9 cellular contexts compared by ENCODE assay signal in the genomic region with DNA sequence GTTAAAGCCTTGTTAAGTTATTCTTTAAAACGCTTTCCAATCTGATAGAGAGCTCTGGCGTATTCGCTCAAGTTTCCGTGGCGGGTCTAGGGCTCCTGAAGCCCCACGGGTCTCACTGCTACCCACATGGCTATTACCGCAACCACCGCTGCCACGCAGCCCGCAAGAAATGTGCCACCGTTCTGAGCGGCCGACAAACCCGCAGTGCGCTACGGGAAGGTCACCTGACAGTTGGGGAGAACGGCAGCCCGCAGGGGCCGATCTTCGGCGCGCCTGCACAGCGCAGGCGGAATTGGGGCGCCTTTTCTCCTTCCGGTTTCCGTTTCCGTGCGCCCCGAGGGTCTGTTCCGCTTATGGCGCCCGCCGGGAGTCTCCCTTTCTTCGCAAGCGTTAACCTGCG.
A peak's percentile ranks its signal among the peaks of the same experiment; 100 is the strongest.
DNase-seq lines count a peak whose midpoint lies in the region; ATAC-seq, FAIRE-seq and TF ChIP-seq lines count a peak whose summit lies in the region.
"Had no signal": no experiment of that assay in that cellular context is flagged by ENCODE, and none has a peak within 500 bp of the region (broad histone marks: within the 10 kb centered on the region; RNA-seq: fewer than 3 reads in every experiment).

No MANE protein-coding gene starts in this region.

- peak overlapping the region; percentile 91 to 96 for H4K8ac ChIP-seq in IMR-90 (ENCODE audit: low read depth in 2 of 2, low read length in 2 of 2)

- peak overlapping the region; percentile 67 for H3K4me2 ChIP-seq in IMR-90 (ENCODE audit: low read depth, low read length)

- no peaks in the 10 kb centered on the region for H3K36me3 Mint-ChIP-seq in stimulated activated naive CD8-positive, alpha-beta T cell treated with anti-CD3 and anti-CD28 coated beads, Interleukin-15, Interleukin-2, amounts not matched to agents 100 ng/mL and 50 ng/mL, for 24 hours (ENCODE audit: low read depth)

- POLR2A ChIA-PET in IMR-90 (lab: Charles Lee; ENCODE audit: unreplicated experiment): no interaction called here

- no peak overlapping the region for H2AK5ac ChIP-seq in IMR-90 (ENCODE audit: low read depth, low read length)

- ATAC-seq in IMR-90 (ENCODE audit: low read depth): peak; percentile 92

- CTCF ChIA-PET in IMR-90 (lab: Yijun Ruan, JAX): no interaction called here

- H3K9me1 ChIP-seq in IMR-90 (ENCODE audit: insufficient read depth, low read length): no peaks in the 10 kb centered on the region

- dilution Hi-C loops in IMR-90 (cut with HindIII; ENCODE audit: low sequenced_read_pairs, unreplicated experiment): no loop called here

- peaks cover 23% of the 10 kb centered on the region for H3K9me3 Mint-ChIP-seq in stimulated activated naive CD8-positive, alpha-beta T cell treated with anti-CD3 and anti-CD28 coated beads, Interleukin-15, Interleukin-2, amounts not matched to agents 100 ng/mL and 50 ng/mL, for 24 hours

- peak overlapping the region; percentile 98 for H4K5ac ChIP-seq in IMR-90 (ENCODE audit: low read depth, low read length)

- peak overlapping the region; percentile 30 for H2BK5ac ChIP-seq in IMR-90 (ENCODE audit: low read depth, low read length, poor library complexity, severe bottlenecking)

- WGBS in IMR-90 (ENCODE audit: extremely low coverage in 2 of 2, insufficient read length in 1 of 2), 2 experiments: 17% methylated on average over 7 of the region's 37 CpGs; no CpG with 5 or more reads in 1 of the 2 experiments
- 25 to 46% (median 35%) methylated on average over 10 to 37 of the region's 37 CpGs for WGBS in adrenal gland, 4 donors

- H3K4me3 ChIP-seq in IMR-90 (ENCODE audit: insufficient read depth, low read depth, low read length) (peak overlapping the region; percentile 72), adrenal gland (peak overlapping the region in 1 of 4 donors; percentile 27), right atrium auricular region (peak overlapping the region; percentile 21 to 44)
- no peak overlapping the region for H3K4me3 ChIP-seq in effector memory CD4-positive, alpha-beta T cell (ENCODE audit: insufficient read depth, low read depth, low read length, poor library complexity, severe bottlenecking)

- in situ Hi-C loops in IMR-90 (cut with MboI; ENCODE audit: low sequenced_read_pairs): no loop called here

- H3K27me3 Mint-ChIP-seq in stimulated activated naive CD8-positive, alpha-beta T cell treated with anti-CD3 and anti-CD28 coated beads, Interleukin-15, Interleukin-2, amounts not matched to agents 100 ng/mL and 50 ng/mL, for 24 hours: no peaks in the 10 kb centered on the region

- H2BK15ac ChIP-seq in IMR-90 (ENCODE audit: low read depth, low read length): no peak overlapping the region

- H3K36me3 ChIP-seq in IMR-90 (ENCODE audit: control insufficient read depth, insufficient read depth, low read length): no peaks in the 10 kb centered on the region
- no peaks in the 10 kb centered on the region for H3K36me3 ChIP-seq in adrenal gland (replicated peaks in 1 of 2)
- no peaks in the 10 kb centered on the region for H3K36me3 ChIP-seq in right atrium auricular region
- H3K36me3 ChIP-seq in effector memory CD4-positive, alpha-beta T cell (ENCODE audit: control insufficient read depth, insufficient read depth, low read length): no peaks in the 10 kb centered on the region

- H3K4ac ChIP-seq in IMR-90 (ENCODE audit: low read depth, low read length): peak overlapping the region; percentile 27; the same call in 1 of the 2 replicates

- no peak overlapping the region for H2BK120ac ChIP-seq in IMR-90 (ENCODE audit: low read depth, low read length)

- no peak overlapping the region for H2AK9ac ChIP-seq in IMR-90 (replicated peaks; ENCODE audit: low read depth, low read length, poor library complexity)

- TF ChIP-seq RAD21 in IMR-90 (IDR thresholded peaks at IDR 0.05; ENCODE audit: low read length): no peak

- no peak overlapping the region for H3K23ac ChIP-seq in IMR-90 (ENCODE audit: low read depth, low read length)

- no TSS peak for BruUV-seq in IMR-90 (replicated peaks; lab: Mats Ljungman, UMichigan)

- TF ChIP-seq CTCF in IMR-90 (conservative IDR thresholded peaks at IDR 0.05; ENCODE audit: low read depth, low read length) (no peak), adrenal gland (IDR thresholded peaks at IDR 0.05) (no peak), right atrium auricular region (IDR thresholded peaks at IDR 0.05) (no peak)

- peak overlapping the region; percentile 68 for H3K9ac ChIP-seq in IMR-90 (ENCODE audit: low read depth, low read length)

- no peak overlapping the region; the same call in 1 of the 2 replicates for H4K91ac ChIP-seq in IMR-90 (ENCODE audit: insufficient read depth, low read depth, low read length)

- H3K27ac ChIP-seq in IMR-90 (ENCODE audit: insufficient read depth, low read length) (peak overlapping the region; percentile 54), adrenal gland (no peak overlapping the region), right atrium auricular region (peak overlapping the region in 1 of 2 donors; percentile 35)
- H3K27ac ChIP-seq in effector memory CD4-positive, alpha-beta T cell (ENCODE audit: insufficient read depth, low read length, poor library complexity, severe bottlenecking): no peak overlapping the region

- H3K27ac Mint-ChIP-seq in stimulated activated naive CD8-positive, alpha-beta T cell treated with anti-CD3 and anti-CD28 coated beads, Interleukin-15, Interleukin-2, amounts not matched to agents 100 ng/mL and 50 ng/mL, for 24 hours: no peak overlapping the region
- H3K27ac Mint-ChIP-seq: dendritic cell treated with granulocyte-macrophage colony-stimulating factor and Interleukin-4, amounts not matched to agents 40 ng/mL and 50 ng/mL, for 4 days had no signal

- peak overlapping the region; percentile 80 for H2AFZ ChIP-seq in IMR-90 (replicated peaks; ENCODE audit: low read length, poor library complexity)

- no peak overlapping the region for H2BK20ac ChIP-seq in IMR-90 (ENCODE audit: low read depth, low read length)

- H4K20me1 ChIP-seq in IMR-90 (ENCODE audit: insufficient read depth, low read length): no peaks in the 10 kb centered on the region

- 0 out of 2 replicates have a peak overlapping the region, but pooled peaks have one; percentile 76 for H3K14ac ChIP-seq in IMR-90 (replicated peaks; ENCODE audit: low read depth, low read length)

- H3K4me1 Mint-ChIP-seq in stimulated activated naive CD8-positive, alpha-beta T cell treated with anti-CD3 and anti-CD28 coated beads, Interleukin-15, Interleukin-2, amounts not matched to agents 100 ng/mL and 50 ng/mL, for 24 hours (ENCODE audit: low read depth): no peaks in the 10 kb centered on the region

- no peaks in the 10 kb centered on the region for H3K27me3 ChIP-seq in IMR-90 (ENCODE audit: control insufficient read depth, insufficient read depth, low read length)
- no peaks in the 10 kb centered on the region for H3K27me3 ChIP-seq in adrenal gland
- H3K27me3 ChIP-seq in right atrium auricular region: no peaks in the 10 kb centered on the region
- no peaks in the 10 kb centered on the region for H3K27me3 ChIP-seq in effector memory CD4-positive, alpha-beta T cell (replicated peaks; ENCODE audit: control insufficient read depth, insufficient read depth, low read length, poor library complexity, severe bottlenecking)

- H3K18ac ChIP-seq in IMR-90 (ENCODE audit: low read depth, low read length): peak overlapping the region; percentile 57; the same call in 1 of the 2 replicates

- intact Hi-C loops in IMR-90 (cut with micrococcal nuclease): no loop called here
- intact Hi-C loops in adrenal gland (cut with DNase I): no loop called here

- TF ChIP-seq POLR2A in IMR-90 (IDR thresholded peaks at IDR 0.05; ENCODE audit: low read depth, low read length) (no peak), adrenal gland (IDR thresholded peaks at IDR 0.05) (no peak)

- peaks cover 2% of the 10 kb centered on the region; the same call in 1 of the 2 replicates for H3K9me3 ChIP-seq in IMR-90 (ENCODE audit: control insufficient read depth, insufficient read depth, low read length)
- no peaks in the 10 kb centered on the region for H3K9me3 ChIP-seq in adrenal gland (replicated peaks in 1 of 3)
- H3K9me3 ChIP-seq in right atrium auricular region: no peaks in the 10 kb centered on the region
- H3K9me3 ChIP-seq in effector memory CD4-positive, alpha-beta T cell (ENCODE audit: control insufficient read depth, low read length): no peaks in the 10 kb centered on the region

- no peaks in the 10 kb centered on the region; a peak in 1 of 4 replicates for H3K79me1 ChIP-seq in IMR-90 (ENCODE audit: low read depth in 1 of 2, low read length in 2 of 2)

- FAIRE-seq in RCC 7860 (lab: Jason Lieb, UNC): no peak

- H3K4me3 Mint-ChIP-seq in stimulated activated naive CD8-positive, alpha-beta T cell treated with anti-CD3 and anti-CD28 coated beads, Interleukin-15, Interleukin-2, amounts not matched to agents 100 ng/mL and 50 ng/mL, for 24 hours: peak overlapping the region; percentile 51
- H3K4me3 Mint-ChIP-seq: dendritic cell treated with granulocyte-macrophage colony-stimulating factor and Interleukin-4, amounts not matched to agents 40 ng/mL and 50 ng/mL, for 4 days had no signal

- DNase-seq in IMR-90 (peak; percentile 61), adrenal gland (peak; percentile 8 to 64 (median 28)), right atrium auricular region (ENCODE audit: low spot score) (no peak), RCC 7860 (ENCODE audit: low spot score) (no peak)
- DNase-seq in activated effector memory CD4-positive, alpha-beta T cell treated with anti-CD3 and anti-CD28 coated beads, Interleukin-2, amount 50 U/mL, for 16 hours: no peak
- no peak for DNase-seq in effector memory CD4-positive, alpha-beta T cell
- DNase-seq: NCI-H187 treated with DMSO at 0.1 percent for 48 hours had no signal

- peak overlapping the region; percentile 56; the same call in 1 of the 2 replicates for H3K56ac ChIP-seq in IMR-90 (ENCODE audit: extremely low read depth, insufficient read depth, low read length)

- H3K4me1 ChIP-seq in IMR-90 (ENCODE audit: control insufficient read depth, insufficient read depth, low read length) (no peaks in the 10 kb centered on the region), adrenal gland (replicated peaks in 1 of 2) (no peaks in the 10 kb centered on the region), right atrium auricular region (no peaks in the 10 kb centered on the region)
- H3K4me1 ChIP-seq in effector memory CD4-positive, alpha-beta T cell (ENCODE audit: control insufficient read depth, insufficient read depth, low read length, poor library complexity, severe bottlenecking): no peaks in the 10 kb centered on the region

TF ChIP-seq in IMR-90, 13 proteins besides CTCF, POLR2A, EP300 and RAD21 (continues in another document):
- no peak for TF ChIP-seq FOS (IDR thresholded peaks at IDR 0.05; ENCODE audit: low read depth, low read length)
- no peak for TF ChIP-seq RFX5 (IDR thresholded peaks at IDR 0.05; ENCODE audit: low read depth, low read length)
- TF ChIP-seq MXI1 (IDR thresholded peaks at IDR 0.05; ENCODE audit: borderline replicate concordance, low read depth, low read length): 0 out of 2 replicates have a peak, but pooled peaks have one; percentile 16
- no peak for TF ChIP-seq RCOR1 (IDR thresholded peaks at IDR 0.05; ENCODE audit: insufficient replicate concordance, low read length)
- no peak for TF ChIP-seq NFE2L2 (IDR thresholded peaks at IDR 0.05; ENCODE audit: low read depth, low read length)

Comparison
In these comparisons a context has a peak if more than half of its experiments do, and no peak if none do; other contexts are left out.
1. DNase-seq: peak in IMR-90 (single experiment) and adrenal gland (7 of 7); none in right atrium auricular region (single experiment), activated effector memory CD4-positive, alpha-beta T cell treated with anti-CD3 and anti-CD28 coated beads, Interleukin-2, amount 50 U/mL, for 16 hours (single experiment), effector memory CD4-positive, alpha-beta T cell (0 of 3) and RCC 7860 (single experiment).